12 cellular contexts compared by ENCODE assay signal in genomic region chr16:2854700-2855309, GRCh38. TPM values are rescaled to one million over a fixed set of nuclear protein-coding genes. Genes with fewer than 3 reads are reported as not detected.
A peak's percentile ranks its signal among the peaks of the same experiment; 100 is the strongest.
DNase-seq lines count a peak whose midpoint lies in the region; ATAC-seq, FAIRE-seq and TF ChIP-seq lines count a peak whose summit lies in the region.
"Had no signal": no experiment of that assay in that cellular context is flagged by ENCODE, and none has a peak within 500 bp of the region (broad histone marks: within the 10 kb centered on the region; RNA-seq: fewer than 3 reads in every experiment).

No MANE protein-coding gene starts in this region.

- H3K27me3 ChIP-seq in bronchial epithelial cell (ENCODE audit: control insufficient read depth, insufficient read depth, low read length) = no peaks in the 10 kb centered on the region
- H3K27me3 ChIP-seq in parathyroid adenoma (ENCODE audit: control insufficient read depth, insufficient read depth, low read length) = no peaks in the 10 kb centered on the region

- no peak for TF ChIP-seq EP300 in Ishikawa (IDR thresholded peaks at IDR 0.05; ENCODE audit: borderline replicate concordance)

- H3K9me3 ChIP-seq in parathyroid adenoma (ENCODE audit: control insufficient read depth, low read length) = no peaks in the 10 kb centered on the region

- no peaks in the 10 kb centered on the region for H3K79me2 ChIP-seq in parathyroid adenoma

- FAIRE-seq in bronchial epithelial cell (lab: Jason Lieb, UNC) = no peak
- FAIRE-seq: A204.1 had no signal

- TF ChIP-seq CTCF in bronchial epithelial cell (IDR thresholded peaks at IDR 0.05; ENCODE audit: insufficient read depth, low read length, severe bottlenecking) = peak; percentile 47
- peak; percentile 40 for TF ChIP-seq CTCF in parathyroid adenoma (IDR thresholded peaks at IDR 0.05)

- H3K4me2 ChIP-seq in parathyroid adenoma (ENCODE audit: low read length) = no peak overlapping the region

- H3K9ac ChIP-seq in parathyroid adenoma = no peak overlapping the region

- peak; percentile 27 for DNase-seq in DMS53 (lab: John Stamatoyannopoulos, UW)
- DNase-seq in DMS53 treated with DMSO at 0.1 percent for 48 hours (lab: John Stamatoyannopoulos, UW; ENCODE audit: unreplicated experiment) = no peak
- DNase-seq in bronchial epithelial cell (ENCODE audit: low read depth) = no peak
- DNase-seq in HK-2 (ENCODE audit: unreplicated experiment) = no peak
- DNase-seq in stimulated activated naive CD4-positive, alpha-beta T cell (lab: John Stamatoyannopoulos, UW) = no peak
- DNase-seq: activated naive CD8-positive, alpha-beta T cell treated with anti-CD3 and anti-CD28 coated beads, Interleukin-2, amount 10 ng/mL, durations not matched to agents 7 days and 5 days; NCI-H1105 treated with DMSO at 0.1 percent for 48 hours; SW 1271 had no signal

- H2AFZ ChIP-seq in parathyroid adenoma = no peak overlapping the region

- no peak overlapping the region for H3K4me3 ChIP-seq in bronchial epithelial cell (ENCODE audit: low read depth, low read length)
- H3K4me3 ChIP-seq in parathyroid adenoma (ENCODE audit: low read depth, low read length) = no peak overlapping the region

- H3K36me3 ChIP-seq in bronchial epithelial cell (ENCODE audit: control insufficient read depth, insufficient read depth, low read length) = no peaks in the 10 kb centered on the region
- no peaks in the 10 kb centered on the region for H3K36me3 ChIP-seq in parathyroid adenoma (ENCODE audit: control insufficient read depth, insufficient read depth, low read length)

- H3K4me1 ChIP-seq in parathyroid adenoma = peaks cover 4% of the 10 kb centered on the region

- H3K27ac ChIP-seq in parathyroid adenoma = no peak overlapping the region

- TF ChIP-seq RAD21 in Ishikawa (IDR thresholded peaks at IDR 0.05; ENCODE audit: low read depth) = peak; percentile 33; the same call in 1 of the 2 replicates

- ATAC-seq in GM18498 (IDR thresholded peaks at IDR 0.05; ENCODE audit: unreplicated experiment) = no peak

TF ChIP-seq in Ishikawa, 13 proteins besides CTCF, POLR2A, EP300 and RAD21:
- TF ChIP-seq CREB1 (IDR thresholded peaks at IDR 0.05; ENCODE audit: low read depth) = no peak
- TF ChIP-seq YY1 (IDR thresholded peaks at IDR 0.05; ENCODE audit: low read depth) = no peak
- TF ChIP-seq TEAD4 (IDR thresholded peaks at IDR 0.05) = no peak
- TF ChIP-seq USF1 (IDR thresholded peaks at IDR 0.05) = no peak
- TF ChIP-seq FOXM1 (IDR thresholded peaks at IDR 0.05; ENCODE audit: borderline replicate concordance, low read depth) = no peak
- TF ChIP-seq REST (IDR thresholded peaks at IDR 0.05; ENCODE audit: low read depth) = no peak
- no peak for TF ChIP-seq EGR1 (IDR thresholded peaks at IDR 0.05)
- no peak for TF ChIP-seq ZBTB7A (IDR thresholded peaks at IDR 0.05; ENCODE audit: low read depth)
- TF ChIP-seq CEBPB (IDR thresholded peaks at IDR 0.05) = no peak
- no peak for TF ChIP-seq TCF12 (IDR thresholded peaks at IDR 0.05; ENCODE audit: low read depth)
- no peak for TF ChIP-seq NFIC (IDR thresholded peaks at IDR 0.05)
- no peak for TF ChIP-seq TAF1 (IDR thresholded peaks at IDR 0.05; ENCODE audit: low read depth)
- TF ChIP-seq MAX (IDR thresholded peaks at IDR 0.05) = no peak

RNA-seq across cellular contexts. Expression of gene PRSS22, which starts 3.2 kb away (rescaled TPM):
- 9.2 and 16.9 TPM in 2 replicates for total RNA-seq in bronchial epithelial cell
- total RNA-seq: activated naive CD8-positive, alpha-beta T cell treated with anti-CD3 and anti-CD28 coated beads, Interleukin-2, amount 10 ng/mL, durations not matched to agents 7 days and 5 days had no signal

RNA-seq across cellular contexts. Expression of gene ZG16B, which starts 24.7 kb away (rescaled TPM):
- total RNA-seq in bronchial epithelial cell = 0.53 and 0.90 TPM in 2 replicates

RNA-seq across cellular contexts. Expression of gene FLYWCH2, which starts 28.2 kb away (rescaled TPM):
- 63.7 and 76.0 TPM in 2 replicates for total RNA-seq in bronchial epithelial cell

RNA-seq across cellular contexts. Expression of gene PRSS21, which starts 37.8 kb away (rescaled TPM):
- total RNA-seq in bronchial epithelial cell = 2.8 and 4.5 TPM in 2 replicates

RNA-seq across cellular contexts. Expression of gene PRSS41, which starts 56.5 kb away (rescaled TPM):
- total RNA-seq in bronchial epithelial cell = not detected in 2 replicates
- total RNA-seq: activated naive CD8-positive, alpha-beta T cell treated with anti-CD3 and anti-CD28 coated beads, Interleukin-2, amount 10 ng/mL, durations not matched to agents 7 days and 5 days had no signal
